17 cellular contexts compared by ENCODE assay signal in the genomic region with DNA sequence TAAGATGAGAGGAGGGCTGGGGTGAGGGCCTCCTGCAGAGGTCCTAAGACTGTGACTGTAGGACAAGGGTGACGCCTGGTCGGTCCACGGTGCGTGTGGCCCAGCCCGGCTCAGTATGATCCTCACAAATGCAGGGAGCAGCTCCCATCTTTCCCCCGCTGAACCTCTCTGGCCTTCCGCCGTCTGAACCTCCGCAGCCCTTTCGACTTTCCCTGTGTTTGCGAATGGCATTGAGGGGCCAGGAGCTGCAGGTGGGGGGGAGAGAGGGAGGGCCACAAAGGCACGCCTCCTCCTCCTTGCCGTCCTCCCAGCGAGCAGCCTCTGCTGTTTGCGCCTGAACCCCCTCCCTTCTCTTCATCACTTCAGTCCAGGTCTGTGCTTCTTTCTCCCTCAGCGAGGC.
DNase-seq lines count a peak whose midpoint lies in the region; ATAC-seq and TF ChIP-seq lines count a peak whose summit lies in the region.
"Had no signal": no experiment of that assay in that cellular context is flagged by ENCODE, and none has a peak within 500 bp of the region (broad histone marks: within the 10 kb centered on the region; RNA-seq: fewer than 3 reads in every experiment).

No MANE protein-coding gene starts in this region.

- H4K8ac ChIP-seq in mesenchymal stem cell (ENCODE audit: low read length): no peak overlapping the region

- H3K4me3 ChIP-seq in GM23338 (no peak overlapping the region), neural progenitor cell (no peak overlapping the region), spleen (no peak overlapping the region), tibial artery (no peak overlapping the region), mesenchymal stem cell (ENCODE audit: insufficient read depth in 1 of 2, low read depth in 1 of 2, low read length in 2 of 2) (no peak overlapping the region)
- H3K4me3 ChIP-seq: A549 had no signal

- H2AFZ ChIP-seq in GM23338 (no peak overlapping the region), neural progenitor cell (replicated peaks) (no peak overlapping the region), mesenchymal stem cell (ENCODE audit: low read depth, low read length) (no peak overlapping the region)

- no peaks in the 10 kb centered on the region for H3F3A ChIP-seq in GM23338 (replicated peaks; ENCODE audit: low read depth)
- no peaks in the 10 kb centered on the region for H3F3A ChIP-seq in neural progenitor cell (ENCODE audit: low read depth)

- TF ChIP-seq CTCF in GM23338 (conservative IDR thresholded peaks at IDR 0.05; ENCODE audit: low read depth in 2 of 2): no peak
- TF ChIP-seq CTCF in WTC11 (IDR thresholded peaks at IDR 0.05): no peak
- no peak for TF ChIP-seq CTCF in neural progenitor cell (IDR thresholded peaks at IDR 0.05)
- TF ChIP-seq CTCF in spleen (IDR thresholded peaks at IDR 0.05 in 8 of 11, conservative IDR thresholded peaks at IDR 0.05 in 3 of 11): no peak
- no peak for TF ChIP-seq CTCF in HFFc6 (IDR thresholded peaks at IDR 0.05)
- no peak for TF ChIP-seq CTCF in tibial artery (IDR thresholded peaks at IDR 0.05)

- no peak overlapping the region for H2BK12ac ChIP-seq in mesenchymal stem cell (ENCODE audit: low read length in 2 of 2)

- H3K9me2 ChIP-seq in GM23338 (ENCODE audit: insufficient read depth): no peaks in the 10 kb centered on the region

- H3K4me1 ChIP-seq in GM23338 (ENCODE audit: insufficient read depth) (peaks cover 6% of the 10 kb centered on the region; the same call in 1 of the 2 replicates), neural progenitor cell (peaks cover 3% of the 10 kb centered on the region), spleen (peaks cover 0 to 14% (median 6%) of the 10 kb centered on the region in 6 donors), tibial artery (peaks cover 3 to 22% (median 19%) of the 10 kb centered on the region in 4 donors), mesenchymal stem cell (ENCODE audit: control insufficient read depth, insufficient read depth, low read depth, low read length) (peaks cover 20% of the 10 kb centered on the region)
- H3K4me1 ChIP-seq: BE2C had no signal

- H4K20me1 ChIP-seq in GM23338 (replicated peaks; ENCODE audit: insufficient read depth): no peaks in the 10 kb centered on the region
- no peaks in the 10 kb centered on the region for H4K20me1 ChIP-seq in neural progenitor cell (ENCODE audit: low read depth)

- H3K79me2 ChIP-seq in GM23338 (replicated peaks; ENCODE audit: insufficient read depth) (no peaks in the 10 kb centered on the region), neural progenitor cell (ENCODE audit: low read depth) (no peaks in the 10 kb centered on the region)

- DNase-seq in GM23338 (ENCODE audit: low spot score) (peak; percentile 25), WTC11 (ENCODE audit: low spot score) (peak; percentile 36), neural progenitor cell (ENCODE audit: low spot score) (no peak), spleen (peak; percentile 58), HFFc6 (no peak), tibial artery (no peak), mesenchymal stem cell (no peak)
- DNase-seq: BE2C; Calu3; CD4-positive, CD25-positive, alpha-beta regulatory T cell; DMS 273 treated with DMSO at 0.1 percent for 48 hours; DMS79; GDM1; KBM-7 had no signal

- H3K9me3 Mint-ChIP-seq in GM23338 (no peaks in the 10 kb centered on the region; the same call in 2 of the 3 replicates), WTC11 (no peaks in the 10 kb centered on the region), neural progenitor cell (no peaks in the 10 kb centered on the region), HFFc6 (peaks cover 2% of the 10 kb centered on the region)
- H3K9me3 Mint-ChIP-seq: CD4-positive, CD25-positive, alpha-beta regulatory T cell had no signal

- peaks cover 9% of the 10 kb centered on the region for H3K27me3 Mint-ChIP-seq in GM23338 (ENCODE audit: insufficient read depth, low read depth, poor library complexity)
- H3K27me3 Mint-ChIP-seq in WTC11 (ENCODE audit: low read depth): peaks cover 5% of the 10 kb centered on the region
- peaks cover 9% of the 10 kb centered on the region for H3K27me3 Mint-ChIP-seq in neural progenitor cell (ENCODE audit: insufficient read depth, low read depth)
- peaks cover 2% of the 10 kb centered on the region for H3K27me3 Mint-ChIP-seq in HFFc6 (ENCODE audit: insufficient read depth)
- H3K27me3 Mint-ChIP-seq: CD4-positive, CD25-positive, alpha-beta regulatory T cell had no signal

- H3K9me3 ChIP-seq in neural progenitor cell (ENCODE audit: low read depth): no peaks in the 10 kb centered on the region
- peaks cover 0 to 1% (median 0%) of the 10 kb centered on the region in 8 donors for H3K9me3 ChIP-seq in spleen
- no peaks in the 10 kb centered on the region for H3K9me3 ChIP-seq in tibial artery
- H3K9me3 ChIP-seq in mesenchymal stem cell (ENCODE audit: control insufficient read depth, low read length): no peaks in the 10 kb centered on the region
- H3K9me3 ChIP-seq: A549, BE2C had no signal

- H3K9ac ChIP-seq in neural progenitor cell (no peak overlapping the region), mesenchymal stem cell (ENCODE audit: low read length) (no peak overlapping the region)

- POLR2A ChIA-PET in WTC11 (lab: Charles Lee): interaction anchor here (1.0 to 1.1 kb wide), 2 partner anchors 24 to 188 kb away, joined by 3 to 4 read pairs; no protein-coding TSS in a partner anchor

- H3K36me3 Mint-ChIP-seq in GM23338 (ENCODE audit: low read depth) (no peaks in the 10 kb centered on the region), WTC11 (no peaks in the 10 kb centered on the region), neural progenitor cell (no peaks in the 10 kb centered on the region), HFFc6 (ENCODE audit: low read depth) (peaks cover 3% of the 10 kb centered on the region; the same call in 1 of the 2 replicates)
- H3K36me3 Mint-ChIP-seq: CD4-positive, CD25-positive, alpha-beta regulatory T cell had no signal

- no peak for ATAC-seq in GM23338
- ATAC-seq in WTC11: peak; percentile 39
- no peak for ATAC-seq in GM21447 (IDR thresholded peaks at IDR 0.05; ENCODE audit: unreplicated experiment)
- ATAC-seq: A549, HCT116 had no signal

- H2BK120ac ChIP-seq in mesenchymal stem cell (ENCODE audit: low read depth, low read length): no peak overlapping the region

- H3K4me2 ChIP-seq in GM23338 (no peak overlapping the region), neural progenitor cell (no peak overlapping the region), mesenchymal stem cell (ENCODE audit: low read length, poor library complexity, severe bottlenecking) (no peak overlapping the region)
- H3K4me2 ChIP-seq: A549 had no signal

- no peak overlapping the region for H3K27ac ChIP-seq in GM23338 (ENCODE audit: low read depth)
- no peak overlapping the region for H3K27ac ChIP-seq in neural progenitor cell
- H3K27ac ChIP-seq in spleen: no peak overlapping the region
- no peak overlapping the region for H3K27ac ChIP-seq in tibial artery
- no peak overlapping the region for H3K27ac ChIP-seq in mesenchymal stem cell (ENCODE audit: low read length, poor library complexity, severe bottlenecking)
- H3K27ac ChIP-seq: A549 had no signal

- H2BK15ac ChIP-seq in mesenchymal stem cell (ENCODE audit: low read depth, poor library complexity, severe bottlenecking): no peak overlapping the region

- H4K91ac ChIP-seq in mesenchymal stem cell (ENCODE audit: low read length): no peak overlapping the region

- H3K4ac ChIP-seq in mesenchymal stem cell (ENCODE audit: low read depth in 1 of 2, low read length in 2 of 2): no peak overlapping the region

- H2BK5ac ChIP-seq in mesenchymal stem cell (ENCODE audit: low read depth, low read length, poor library complexity, severe bottlenecking): no peak overlapping the region

- 75 to 86% (median 79%) methylated on average over 16 of the region's 16 CpGs for WGBS in spleen, 5 donors
- WGBS in mesenchymal stem cell: 75% methylated on average over 10 of the region's 16 CpGs

- H3K4me1 Mint-ChIP-seq in GM23338 (peaks cover 20% of the 10 kb centered on the region), WTC11 (peaks cover 20% of the 10 kb centered on the region), neural progenitor cell (peaks cover 27% of the 10 kb centered on the region), HFFc6 (ENCODE audit: low read depth) (peaks cover 38% of the 10 kb centered on the region)
- H3K4me1 Mint-ChIP-seq: CD4-positive, CD25-positive, alpha-beta regulatory T cell had no signal

- H3K23ac ChIP-seq in mesenchymal stem cell (ENCODE audit: low read length in 2 of 2): no peak overlapping the region

- H3K27me3 ChIP-seq in GM23338 (ENCODE audit: insufficient read depth) (no peaks in the 10 kb centered on the region), neural progenitor cell (no peaks in the 10 kb centered on the region), spleen (replicated peaks in 1 of 7) (peaks cover 0 to 22% (median 5%) of the 10 kb centered on the region in 7 donors), tibial artery (no peaks in the 10 kb centered on the region), mesenchymal stem cell (ENCODE audit: control insufficient read depth in 1 of 2, insufficient read depth in 1 of 2, low read length in 2 of 2) (peaks cover 8 to 44% of the 10 kb centered on the region in 2 experiments)
- H3K27me3 ChIP-seq: BE2C had no signal

- H2AK5ac ChIP-seq in mesenchymal stem cell (ENCODE audit: low read length, severe bottlenecking): no peak overlapping the region

- H3K36me3 ChIP-seq in GM23338 (ENCODE audit: insufficient read depth): no peaks in the 10 kb centered on the region
- H3K36me3 ChIP-seq in neural progenitor cell: no peaks in the 10 kb centered on the region
- no peaks in the 10 kb centered on the region for H3K36me3 ChIP-seq in spleen
- H3K36me3 ChIP-seq in tibial artery: no peaks in the 10 kb centered on the region
- no peaks in the 10 kb centered on the region for H3K36me3 ChIP-seq in mesenchymal stem cell (ENCODE audit: control insufficient read depth in 1 of 2, insufficient read depth in 2 of 2, low read depth in 1 of 2, low read length in 2 of 2)
- H3K36me3 ChIP-seq: BE2C had no signal

- CTCF ChIA-PET in WTC11 (lab: Charles Lee): interaction anchor here (0.7 to 1.7 kb wide), 8 partner anchors 10 to 262 kb away, joined by 3 to 6 read pairs (median 3); no protein-coding TSS in a partner anchor

- H3K27ac Mint-ChIP-seq in GM23338: no peak overlapping the region
- no peak overlapping the region for H3K27ac Mint-ChIP-seq in WTC11
- peak overlapping the region; percentile 31 for H3K27ac Mint-ChIP-seq in neural progenitor cell
- no peak overlapping the region for H3K27ac Mint-ChIP-seq in HFFc6
- H3K27ac Mint-ChIP-seq: CD4-positive, CD25-positive, alpha-beta regulatory T cell had no signal

- no peak for TF ChIP-seq POLR2A in spleen (IDR thresholded peaks at IDR 0.05)

- no peak overlapping the region for H3K14ac ChIP-seq in mesenchymal stem cell (ENCODE audit: low read length in 2 of 2)

- H3K4me3 Mint-ChIP-seq in GM23338 (no peak overlapping the region), WTC11 (peak overlapping the region; percentile 63), neural progenitor cell (no peak overlapping the region), HFFc6 (no peak overlapping the region)
- H3K4me3 Mint-ChIP-seq: CD4-positive, CD25-positive, alpha-beta regulatory T cell had no signal

- no peak overlapping the region for H3K18ac ChIP-seq in mesenchymal stem cell (ENCODE audit: low read depth in 1 of 2, low read length in 2 of 2)

- no peaks in the 10 kb centered on the region for H3K79me1 ChIP-seq in mesenchymal stem cell (replicated peaks; ENCODE audit: low read length, poor library complexity, severe bottlenecking)

- intact Hi-C loops in spleen (cut with DNase I; ENCODE audit: low total_unique reads) (no loop called here), tibial artery (cut with DNase I; ENCODE audit: low total_unique reads) (no loop called here)

Comparison
In these comparisons a context has a peak if more than half of its experiments do, and no peak if none do; other contexts are left out.
1. DNase-seq: peak in GM23338 (single experiment), WTC11 (single experiment) and spleen (single experiment); none in neural progenitor cell (single experiment), HFFc6 (single experiment), tibial artery (0 of 2) and mesenchymal stem cell (single experiment).